Comparison of ENCODE assay signal across 29 cellular contexts in genomic region chr5:10984021-10984420, GRCh38.
"Had no signal": no experiment of that assay in that cellular context is flagged by ENCODE, and none has a peak within 500 bp of the region (broad histone marks: within the 10 kb centered on the region; RNA-seq: fewer than 3 reads in every experiment).

No MANE protein-coding gene starts in this region.

- ATAC-seq: activated T-helper 17 cell treated with anti-CD3 and anti-CD28 coated beads, Interleukin-2, amount 50 U/mL, for 72 hours; gastroesophageal sphincter; heart right ventricle; T-helper 17 cell; WTC11 had no signal

- H3K36me3 Mint-ChIP-seq: activated naive CD8-positive, alpha-beta T cell; WTC11 had no signal

- H3K9me3 Mint-ChIP-seq: activated CD4-positive, alpha-beta memory T cell treated with anti-CD3 and anti-CD28 coated beads, Interleukin-2, amount 10 ng/mL, durations not matched to agents 7 days and 5 days; activated CD4-positive, alpha-beta T cell treated with anti-CD3 and anti-CD28 coated beads, Interleukin-2, amount 10 ng/mL, durations not matched to agents 7 days and 5 days; activated T-cell treated with anti-CD3 and anti-CD28 coated beads, Interleukin-2, amount 50 U/mL, for 24 hours; activated T-helper 17 cell treated with anti-CD3 and anti-CD28 coated beads, Interleukin-2, amount 50 U/mL, for 72 hours; central memory CD8-positive, alpha-beta T cell; T-helper 2 cell treated with Interferon-gamma antibody and Interleukin-4, amounts not matched to agents 5 μg/mL and 100 μg/mL, for 36 hours; WTC11 had no signal

- DNase-seq: activated CD4-positive, alpha-beta memory T cell treated with anti-CD3 and anti-CD28 coated beads, Interleukin-2, amount 10 ng/mL, durations not matched to agents 7 days and 5 days; activated CD4-positive, alpha-beta T cell treated with anti-CD3 and anti-CD28 coated beads for 1 hour; activated CD4-positive, alpha-beta T cell treated with anti-CD3 and anti-CD28 coated beads for 4 hours; activated CD4-positive, alpha-beta T cell treated with anti-CD3 and anti-CD28 coated beads, Interleukin-2, amount 10 ng/mL, durations not matched to agents 7 days and 5 days; activated CD4-positive, alpha-beta T cell treated with anti-CD3 and anti-CD28 coated beads, Interleukin-2, amount 50 U/mL, for 4 hours; activated CD8-positive, alpha-beta memory T cell treated with anti-CD3 and anti-CD28 coated beads, Interleukin-2, amount 50 U/mL, for 48 hours; activated effector memory CD4-positive, alpha-beta T cell treated with Interleukin-2 at 50 U/mL for 16 hours; activated gamma-delta T cell treated with Interleukin-2 at 50 U/mL for 16 hours; activated naive CD4-positive, alpha-beta T cell treated with anti-CD3 and anti-CD28 coated beads, Interleukin-2, amount 50 U/mL, for 16 hours; activated naive CD4-positive, alpha-beta T cell treated with Interleukin-2 at 50 U/mL for 16 hours; activated T-cell treated with anti-CD3 and anti-CD28 coated beads for 4 hours; activated T-cell treated with anti-CD3 and anti-CD28 coated beads, Interleukin-2, amount 50 U/mL, for 24 hours; amniotic stem cell; anterior cingulate cortex; brain microvascular endothelial cell; colonic mucosa; effector CD8-positive, alpha-beta T cell; esophagus squamous epithelium; foreskin melanocyte; heart right ventricle; T-helper 1 cell; T-helper 17 cell; T1000 had no signal

- H3K27me3 Mint-ChIP-seq: activated CD4-positive, alpha-beta memory T cell treated with anti-CD3 and anti-CD28 coated beads, Interleukin-2, amount 10 ng/mL, durations not matched to agents 7 days and 5 days had no signal

- H3K4me3 Mint-ChIP-seq: activated CD4-positive, alpha-beta memory T cell treated with anti-CD3 and anti-CD28 coated beads, Interleukin-2, amount 10 ng/mL, durations not matched to agents 7 days and 5 days; activated CD4-positive, alpha-beta T cell treated with anti-CD3 and anti-CD28 coated beads, Interleukin-2, amount 10 ng/mL, durations not matched to agents 7 days and 5 days; activated naive CD8-positive, alpha-beta T cell; activated T-cell treated with anti-CD3 and anti-CD28 coated beads, Interleukin-2, amount 50 U/mL, for 24 hours; activated T-helper 17 cell treated with anti-CD3 and anti-CD28 coated beads, Interleukin-2, amount 50 U/mL, for 72 hours; central memory CD8-positive, alpha-beta T cell; T-helper 17 cell; T-helper 2 cell treated with Interferon-gamma antibody and Interleukin-4, amounts not matched to agents 5 μg/mL and 100 μg/mL, for 36 hours; WTC11 had no signal

- H3K27ac Mint-ChIP-seq: activated CD4-positive, alpha-beta memory T cell treated with anti-CD3 and anti-CD28 coated beads, Interleukin-2, amount 10 ng/mL, durations not matched to agents 7 days and 5 days; activated CD4-positive, alpha-beta T cell treated with anti-CD3 and anti-CD28 coated beads, Interleukin-2, amount 10 ng/mL, durations not matched to agents 7 days and 5 days; activated naive CD8-positive, alpha-beta T cell; activated T-cell treated with anti-CD3 and anti-CD28 coated beads, Interleukin-2, amount 50 U/mL, for 24 hours; activated T-helper 17 cell treated with anti-CD3 and anti-CD28 coated beads, Interleukin-2, amount 50 U/mL, for 72 hours; T-helper 17 cell; T-helper 2 cell treated with Interferon-gamma antibody and Interleukin-4, amounts not matched to agents 5 μg/mL and 100 μg/mL, for 36 hours; WTC11 had no signal
